In genomic region chr11:95095858-95096587, GRCh38 we compare ENCODE assay signal across 9 cellular contexts. TPM values are rescaled to one million over a fixed set of nuclear protein-coding genes. Genes with fewer than 3 reads are reported as not detected.
A peak's percentile ranks its signal among the peaks of the same experiment; 100 is the strongest.
DNase-seq lines count a peak whose midpoint lies in the region; ATAC-seq and TF ChIP-seq lines count a peak whose summit lies in the region.
"Had no signal": no experiment of that assay in that cellular context is flagged by ENCODE, and none has a peak within 500 bp of the region (broad histone marks: within the 10 kb centered on the region; RNA-seq: fewer than 3 reads in every experiment).

No MANE protein-coding gene starts in this region.

- WGBS in sigmoid colon, 2 donors, result 38 to 62% methylated on average over 4 of the region's 4 CpGs

- H3K4me1 Mint-ChIP-seq in activated T-cell treated with anti-CD3 and anti-CD28 coated beads, Interleukin-2, amount 50 U/mL, for 24 hours (ENCODE audit: low read depth), result peaks cover 60% of the 10 kb centered on the region

- no peak overlapping the region for H3K4me3 Mint-ChIP-seq in activated T-cell treated with anti-CD3 and anti-CD28 coated beads, Interleukin-2, amount 50 U/mL, for 24 hours

- H3K27me3 Mint-ChIP-seq in activated T-cell treated with anti-CD3 and anti-CD28 coated beads, Interleukin-2, amount 50 U/mL, for 24 hours, result no peaks in the 10 kb centered on the region

- H3K4me1 ChIP-seq in sigmoid colon, result peaks cover 0 to 11% (median under 1%) of the 10 kb centered on the region in 4 donors

- intact Hi-C loops in posterior vena cava (cut with DNase I), result no loop called here
- intact Hi-C loops in sigmoid colon (cut with DNase I), result no loop called here
- intact Hi-C loops in sciatic nerve (cut with DNase I), result no loop called here

- DNase-seq in activated T-cell treated with anti-CD3 and anti-CD28 coated beads, Interleukin-2, amount 50 U/mL, for 24 hours, result no peak
- no peak for DNase-seq in activated T-cell treated with anti-CD3 and anti-CD28 coated beads for 4 hours
- peak; percentile 76 for DNase-seq in NOMO-1 treated with DMSO at 0.1 percent for 48 hours (lab: John Stamatoyannopoulos, UW; ENCODE audit: unreplicated experiment)
- DNase-seq in hepatic stellate cell (ENCODE audit: low spot score), result peak; percentile 58
- DNase-seq in posterior vena cava (ENCODE audit: low spot score), result no peak
- no peak for DNase-seq in sigmoid colon
- DNase-seq in sciatic nerve (ENCODE audit: low spot score), result no peak

- H3K27ac Mint-ChIP-seq in activated T-cell treated with anti-CD3 and anti-CD28 coated beads, Interleukin-2, amount 50 U/mL, for 24 hours, result peak overlapping the region; percentile 7

- H3K9me3 ChIP-seq in sigmoid colon, result no peaks in the 10 kb centered on the region

- no peaks in the 10 kb centered on the region for H3K36me3 ChIP-seq in sigmoid colon

- H3K9me3 Mint-ChIP-seq in activated T-cell treated with anti-CD3 and anti-CD28 coated beads, Interleukin-2, amount 50 U/mL, for 24 hours, result no peaks in the 10 kb centered on the region

- ATAC-seq in HG02798 (IDR thresholded peaks at IDR 0.05; ENCODE audit: poor library complexity, unreplicated experiment) (peak; percentile 83), sciatic nerve (no peak)

- no peak for TF ChIP-seq CTCF in sigmoid colon (IDR thresholded peaks at IDR 0.05)

- no peak overlapping the region for H3K27ac ChIP-seq in sigmoid colon

- peaks cover 16% of the 10 kb centered on the region for H3K36me3 Mint-ChIP-seq in activated T-cell treated with anti-CD3 and anti-CD28 coated beads, Interleukin-2, amount 50 U/mL, for 24 hours (ENCODE audit: low read depth)

- no peaks in the 10 kb centered on the region for H3K27me3 ChIP-seq in sigmoid colon

- TF ChIP-seq POLR2A in sigmoid colon (IDR thresholded peaks at IDR 0.05), result no peak

- TF ChIP-seq EP300 in sigmoid colon (IDR thresholded peaks at IDR 0.05), result no peak

- H3K4me3 ChIP-seq in sigmoid colon, result no peak overlapping the region

RNA-seq across cellular contexts. Expression of gene ENDOD1, which starts 6.4 kb away (rescaled TPM):
- total RNA-seq in posterior vena cava (10 to 100 TPM; 41.7 to 50.2 TPM), sigmoid colon (10 to 100 TPM; 18.1 to 31.4 (median 21.0) TPM), sciatic nerve (104 TPM)
- 10 to 100 TPM in 1 of 3 donors, 1 to 10 TPM in 2; 7.8 to 26.5 (median 8.3) TPM for polyA plus RNA-seq in sigmoid colon

RNA-seq across cellular contexts. Expression of gene SRSF8, which starts 29.3 kb away (rescaled TPM):
- total RNA-seq in posterior vena cava (10 to 100 TPM; 36.2 to 44.6 TPM), sigmoid colon (10 to 100 TPM; 15.0 to 30.4 (median 25.2) TPM), sciatic nerve (65.0 TPM)
- 10 to 100 TPM; 34.6 to 54.7 (median 37.2) TPM for polyA plus RNA-seq in sigmoid colon

RNA-seq across cellular contexts. Expression of gene KDM4F, which starts 46.8 kb away (rescaled TPM):
- total RNA-seq in posterior vena cava (not detected), sigmoid colon (not detected), sciatic nerve (not detected)
- not detected for polyA plus RNA-seq in sigmoid colon
- total RNA-seq: Daoy had no signal

Comparison
In these comparisons a context has a peak if more than half of its experiments do, and no peak if none do; other contexts are left out.
1. DNase-seq: peak in NOMO-1 treated with DMSO at 0.1 percent for 48 hours (single experiment) and hepatic stellate cell (single experiment); none in activated T-cell treated with anti-CD3 and anti-CD28 coated beads, Interleukin-2, amount 50 U/mL, for 24 hours (single experiment), activated T-cell treated with anti-CD3 and anti-CD28 coated beads for 4 hours (single experiment), posterior vena cava (single experiment), sigmoid colon (single experiment) and sciatic nerve (single experiment).